35 cellular contexts compared by ENCODE assay signal in the genomic region with DNA sequence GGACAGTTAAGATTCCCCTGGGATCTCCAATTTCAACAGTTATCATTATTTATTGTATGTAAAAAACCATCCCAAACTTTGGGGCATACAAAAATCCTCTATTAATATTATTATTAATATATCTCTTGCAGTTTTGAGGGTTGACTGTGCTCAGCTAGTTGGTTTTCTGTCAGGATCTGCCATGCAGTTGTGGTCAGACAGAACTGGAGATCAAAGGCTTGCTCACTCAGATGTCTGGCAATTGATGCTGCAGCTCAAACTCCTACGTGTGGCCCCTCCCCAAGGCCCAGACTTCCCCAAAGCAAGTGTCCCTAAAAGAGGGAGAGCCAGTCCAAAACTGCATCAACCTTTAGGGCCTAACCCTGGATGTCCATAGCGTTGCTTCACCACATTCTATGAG.
"Had no signal": no experiment of that assay in that cellular context is flagged by ENCODE, and none has a peak within 500 bp of the region (broad histone marks: within the 10 kb centered on the region; RNA-seq: fewer than 3 reads in every experiment).

No MANE protein-coding gene starts in this region.

- H3K27me3 ChIP-seq: MG63 had no signal

- H3K9me3 ChIP-seq: MG63 had no signal

- H3K4me3 ChIP-seq: MG63 had no signal

- DNase-seq: Karpas-422, Kasumi-1, MG63, MM.1S, MV-4-11, NCI-H1048, NCI-H1092, NCI-H1092 treated with DMSO at 0.1 percent for 48 hours, NCI-H1105, NCI-H1105 treated with DMSO at 0.1 percent for 48 hours, NCI-H1417, NCI-H1417 treated with DMSO at 0.1 percent for 48 hours, NCI-H1436, NCI-H1436 treated with DMSO at 0.1 percent for 48 hours, NCI-H146, NCI-H1694, NCI-H1694 treated with DMSO at 0.1 percent for 48 hours, NCI-H187, NCI-H187 treated with DMSO at 0.1 percent for 48 hours, NCI-H1930, NCI-H2029, NCI-H2029 treated with DMSO at 0.1 percent for 48 hours, NCI-H2081, NCI-H2081 treated with DMSO at 0.1 percent for 48 hours, NCI-H2107, NCI-H2171, NCI-H2171 treated with DMSO at 0.1 percent for 48 hours, NCI-H2227 treated with DMSO at 0.1 percent for 48 hours, NCI-H226, NCI-H345, NCI-H446, NCI-H446 treated with DMSO at 0.1 percent for 48 hours, NCI-H510A, NCI-H510A treated with DMSO at 0.1 percent for 48 hours, NCI-H524 had no signal

- H3K36me3 ChIP-seq: MG63 had no signal
